Comparison of ENCODE assay signal across 5 cellular contexts in the genomic region with DNA sequence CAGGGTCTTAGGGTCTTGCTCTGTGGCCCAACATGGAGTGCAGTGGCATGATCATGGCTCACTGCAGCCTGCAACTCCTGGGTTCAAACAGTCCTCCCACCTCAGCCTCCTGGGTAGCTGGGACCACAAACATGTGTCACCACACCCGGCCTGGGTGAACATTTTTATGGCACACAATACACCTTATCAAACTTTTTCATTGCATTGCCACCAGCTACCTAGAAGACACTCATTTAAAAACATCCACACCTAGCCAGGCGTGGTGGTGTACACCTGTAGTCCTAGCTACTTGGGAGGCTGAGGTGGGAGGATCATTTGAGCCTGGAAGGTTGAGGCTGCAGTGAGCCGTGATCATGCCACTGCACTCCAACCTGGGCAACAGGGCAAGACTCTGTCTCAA. TPM values are rescaled to one million over a fixed set of nuclear protein-coding genes. Genes with fewer than 3 reads are reported as not detected.
"Had no signal": no experiment of that assay in that cellular context is flagged by ENCODE, and none has a peak within 500 bp of the region (broad histone marks: within the 10 kb centered on the region; RNA-seq: fewer than 3 reads in every experiment).

No MANE protein-coding gene starts in this region.

RNA-seq across cellular contexts. Expression of gene RIPPLY3, which starts 2.6 kb away (rescaled TPM):
- total RNA-seq: HT-29, HT1080, IMR-90, K562 had no signal
- polyA plus RNA-seq: IgD-negative memory B cell, K562 had no signal
